Comparison of ENCODE assay signal across 9 cellular contexts in the genomic region with DNA sequence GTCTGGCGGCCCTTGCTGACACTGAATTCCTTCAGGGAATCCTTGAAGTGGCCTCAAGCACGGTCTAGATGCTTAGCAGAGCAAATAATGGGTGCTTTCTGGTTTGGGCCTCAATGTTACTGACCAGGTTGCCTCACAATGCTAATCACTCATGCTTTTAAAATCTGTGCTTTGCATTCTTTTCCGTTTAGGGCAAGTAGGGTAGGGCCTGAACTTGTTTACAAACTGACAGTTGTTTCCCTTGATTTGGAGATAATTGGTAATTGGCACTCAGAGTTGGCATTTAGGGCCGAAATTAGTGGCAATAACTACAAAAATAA. TPM values are rescaled to one million over a fixed set of nuclear protein-coding genes. Genes with fewer than 3 reads are reported as not detected.
DNase-seq lines count a peak whose midpoint lies in the region; ATAC-seq and TF ChIP-seq lines count a peak whose summit lies in the region.
"Had no signal": no experiment of that assay in that cellular context is flagged by ENCODE, and none has a peak within 500 bp of the region (broad histone marks: within the 10 kb centered on the region; RNA-seq: fewer than 3 reads in every experiment).

No MANE protein-coding gene starts in this region.

- H3K4me3 Mint-ChIP-seq in activated naive CD8-positive, alpha-beta T cell treated with anti-CD3 and anti-CD28 coated beads, Interleukin-2, amount 50 U/mL, for 24 hours: peak overlapping the region; percentile 87
- H3K4me3 Mint-ChIP-seq in stimulated activated naive B cell treated with anti-CD40 and anti-IgM and Interleukin-4, amounts not matched to agents 10 μg/mL and 1 μg/mL and 100 μg/mL, for 72 hours: peak overlapping the region; percentile 86 to 90

- peak overlapping the region; percentile 52 for H3K9ac ChIP-seq in HUES6 (ENCODE audit: low read length)

- no peaks in the 10 kb centered on the region for H3K27me3 ChIP-seq in HUES6 (ENCODE audit: control insufficient read depth, insufficient read depth, low read length)

- POLR2A ChIA-PET in GM10248 (lab: Yijun Ruan, JAX): no interaction called here

- peaks cover 3% of the 10 kb centered on the region; the same call in 1 of the 2 replicates for H3K36me3 ChIP-seq in HUES6 (ENCODE audit: control insufficient read depth, insufficient read depth, low read length)

- TF ChIP-seq CTCF in GM10248 (IDR thresholded peaks at IDR 0.05; ENCODE audit: control extremely low read depth, extremely low read depth, low read depth, missing control alignments): no peak

- no peaks in the 10 kb centered on the region for H3K27me3 Mint-ChIP-seq in activated naive CD8-positive, alpha-beta T cell treated with anti-CD3 and anti-CD28 coated beads, Interleukin-2, amount 50 U/mL, for 24 hours
- H3K27me3 Mint-ChIP-seq in stimulated activated naive B cell treated with anti-CD40 and anti-IgM and Interleukin-4, amounts not matched to agents 10 μg/mL and 1 μg/mL and 100 μg/mL, for 72 hours: no peaks in the 10 kb centered on the region

- H3K4me1 ChIP-seq in HUES6 (ENCODE audit: control insufficient read depth, insufficient read depth, low read length): peaks cover 13% of the 10 kb centered on the region

- H3K27ac Mint-ChIP-seq in activated naive CD8-positive, alpha-beta T cell treated with anti-CD3 and anti-CD28 coated beads, Interleukin-2, amount 50 U/mL, for 24 hours: no peak overlapping the region
- H3K27ac Mint-ChIP-seq in stimulated activated naive B cell treated with anti-CD40 and anti-IgM and Interleukin-4, amounts not matched to agents 10 μg/mL and 1 μg/mL and 100 μg/mL, for 72 hours: no peak overlapping the region

- H3K27ac ChIP-seq in HUES6 (ENCODE audit: low read depth, low read length): no peak overlapping the region

- peaks cover 9% of the 10 kb centered on the region for H3K36me3 Mint-ChIP-seq in activated naive CD8-positive, alpha-beta T cell treated with anti-CD3 and anti-CD28 coated beads, Interleukin-2, amount 50 U/mL, for 24 hours (ENCODE audit: low read depth)
- H3K36me3 Mint-ChIP-seq in stimulated activated naive B cell treated with anti-CD40 and anti-IgM and Interleukin-4, amounts not matched to agents 10 μg/mL and 1 μg/mL and 100 μg/mL, for 72 hours: peaks cover 3 to 13% of the 10 kb centered on the region in 2 donors

- no peak for DNase-seq in activated naive CD8-positive, alpha-beta T cell treated with anti-CD3 and anti-CD28 coated beads, Interleukin-2, amount 50 U/mL, for 24 hours
- DNase-seq in iris pigment epithelial cell (ENCODE audit: low read depth) (peak; percentile 38), GM10248 (ENCODE audit: extremely low spot score) (no peak), left lobe of liver (ENCODE audit: low spot score) (no peak)
- no peak for DNase-seq in stimulated activated naive B cell treated with anti-CD40 and anti-IgM and Interleukin-4, amounts not matched to agents 10 μg/mL and 1 μg/mL and 100 μg/mL, for 72 hours
- no peak for DNase-seq in activated CD4-positive, alpha-beta T cell treated with anti-CD3 and anti-CD28 coated beads for 48 hours
- DNase-seq: stimulated activated naive CD4-positive, alpha-beta T cell treated with Interleukin-2 at 50 U/mL for 16 hours had no signal

- no peaks in the 10 kb centered on the region for H3K9me3 Mint-ChIP-seq in activated naive CD8-positive, alpha-beta T cell treated with anti-CD3 and anti-CD28 coated beads, Interleukin-2, amount 50 U/mL, for 24 hours
- H3K9me3 Mint-ChIP-seq in stimulated activated naive B cell treated with anti-CD40 and anti-IgM and Interleukin-4, amounts not matched to agents 10 μg/mL and 1 μg/mL and 100 μg/mL, for 72 hours: no peaks in the 10 kb centered on the region

- H3K4me3 ChIP-seq in HUES6 (ENCODE audit: low read depth, low read length): peak overlapping the region; percentile 78

- CTCF ChIA-PET in GM10248 (lab: Yijun Ruan, JAX): interaction anchor here (1.0 to 1.8 kb wide), 3 partner anchors 9 to 107 kb away, joined by 3 to 5 read pairs (median 4); no protein-coding TSS in a partner anchor

- H3K4me1 Mint-ChIP-seq in activated naive CD8-positive, alpha-beta T cell treated with anti-CD3 and anti-CD28 coated beads, Interleukin-2, amount 50 U/mL, for 24 hours: peaks cover 15% of the 10 kb centered on the region
- H3K4me1 Mint-ChIP-seq in stimulated activated naive B cell treated with anti-CD40 and anti-IgM and Interleukin-4, amounts not matched to agents 10 μg/mL and 1 μg/mL and 100 μg/mL, for 72 hours: peaks cover 12 to 13% of the 10 kb centered on the region in 2 donors

- ATAC-seq in activated naive CD8-positive, alpha-beta T cell treated with anti-CD3 and anti-CD28 coated beads, Interleukin-2, amount 50 U/mL, for 24 hours: no peak
- no peak for ATAC-seq in stimulated activated naive B cell treated with anti-CD40 and anti-IgM and Interleukin-4, amounts not matched to agents 10 μg/mL and 1 μg/mL and 100 μg/mL, for 72 hours (replicated peaks)
- ATAC-seq in left lobe of liver (no peak), HG03097 (IDR thresholded peaks at IDR 0.05; ENCODE audit: low FRiP score, unreplicated experiment) (no peak)

- H3K9me3 ChIP-seq in HUES6 (ENCODE audit: control insufficient read depth, insufficient read depth, low read depth, low read length): no peaks in the 10 kb centered on the region

RNA-seq across cellular contexts. Expression of gene VPS13D, which starts 1.4 kb away (rescaled TPM):
- total RNA-seq in left lobe of liver: 31.1 TPM
